19 cellular contexts compared by ENCODE assay signal in genomic region chr9:389758-390157, GRCh38.
DNase-seq lines count a peak whose midpoint lies in the region; ATAC-seq and TF ChIP-seq lines count a peak whose summit lies in the region.
"Had no signal": no experiment of that assay in that cellular context is flagged by ENCODE, and none has a peak within 500 bp of the region (broad histone marks: within the 10 kb centered on the region; RNA-seq: fewer than 3 reads in every experiment).

No MANE protein-coding gene starts in this region.

- no peaks in the 10 kb centered on the region for H3K36me3 Mint-ChIP-seq in Caco-2 (ENCODE audit: insufficient read depth, unreplicated experiment)

- TF ChIP-seq POLR2A in testis (IDR thresholded peaks at IDR 0.05) = no peak

- POLR2A ChIA-PET in Caco-2 (lab: Charles Lee) = no interaction called here

- peak overlapping the region; percentile 26; the same call in 1 of the 2 replicates for H2AFZ ChIP-seq in OCI-LY3 (ENCODE audit: low read depth, low read length)

- H3K36me3 ChIP-seq in Caco-2 (ENCODE audit: control insufficient read depth, insufficient read depth, low read length) = no peaks in the 10 kb centered on the region
- peaks cover 18% of the 10 kb centered on the region for H3K36me3 ChIP-seq in OCI-LY3 (replicated peaks; ENCODE audit: low read depth, low read length)
- no peaks in the 10 kb centered on the region for H3K36me3 ChIP-seq in testis (ENCODE audit: low read depth, missing control alignments)
- H3K36me3 ChIP-seq: SJSA1 had no signal

- H3K9me3 ChIP-seq in Caco-2 (no peaks in the 10 kb centered on the region), OCI-LY3 (ENCODE audit: insufficient read depth, low read length) (no peaks in the 10 kb centered on the region), testis (no peaks in the 10 kb centered on the region)
- H3K9me3 ChIP-seq: BLaER1, SJSA1 had no signal

- no TSS peak for BruUV-seq in Caco-2 (replicated peaks; lab: Mats Ljungman, UMichigan)

- no peaks in the 10 kb centered on the region for H3K9me3 Mint-ChIP-seq in Caco-2 (ENCODE audit: unreplicated experiment)
- H3K9me3 Mint-ChIP-seq: H9, HFFc6 had no signal

- CTCF ChIA-PET in Caco-2 (lab: Charles Lee) = interaction anchor here (0.7 kb wide), 2 partner anchors 195 to 224 kb away, joined by 3 read pairs; no protein-coding TSS in a partner anchor

- H3K4me1 ChIP-seq in Caco-2 (peaks cover 20% of the 10 kb centered on the region), OCI-LY3 (ENCODE audit: low read length) (peaks cover 28% of the 10 kb centered on the region), testis (peaks cover 7% of the 10 kb centered on the region)
- H3K4me1 ChIP-seq: BLaER1, SJSA1 had no signal

- H3K27ac ChIP-seq in OCI-LY3 (ENCODE audit: low read length) = peak overlapping the region; percentile 44
- H3K27ac ChIP-seq in testis = no peak overlapping the region
- H3K27ac ChIP-seq: BLaER1, SJSA1 had no signal

- peak overlapping the region; percentile 81 for H3K4me2 ChIP-seq in OCI-LY3 (ENCODE audit: low read length)
- H3K4me2 ChIP-seq: BLaER1 had no signal

- no peaks in the 10 kb centered on the region for H3K4me1 Mint-ChIP-seq in Caco-2 (ENCODE audit: low read depth, unreplicated experiment)

- peak overlapping the region; percentile 20; the same call in 1 of the 2 replicates for H3K9ac ChIP-seq in OCI-LY3 (ENCODE audit: low read length)
- H3K9ac ChIP-seq: BLaER1 had no signal

- no peaks in the 10 kb centered on the region for H3K27me3 Mint-ChIP-seq in Caco-2 (ENCODE audit: insufficient read depth, unreplicated experiment)
- H3K27me3 Mint-ChIP-seq: CD4-positive, alpha-beta memory T cell had no signal

- no peak overlapping the region for H3K27ac Mint-ChIP-seq in Caco-2 (ENCODE audit: unreplicated experiment)
- H3K27ac Mint-ChIP-seq: HFFc6 had no signal

- H3K79me2 ChIP-seq in OCI-LY3 (ENCODE audit: low read length) = no peaks in the 10 kb centered on the region

- WGBS in testis, 2 donors = 82 to 87% methylated on average over 7 of the region's 7 CpGs

- ATAC-seq in HG03354 (IDR thresholded peaks at IDR 0.05; ENCODE audit: poor library complexity, severe bottlenecking, unreplicated experiment) (no peak), GM21723 (IDR thresholded peaks at IDR 0.05; ENCODE audit: unreplicated experiment) (no peak)
- ATAC-seq: K562, Right ventricle myocardium inferior had no signal

- intact Hi-C loops in Caco-2 (cut with micrococcal nuclease; ENCODE audit: unreplicated experiment) (loop anchor here (5.0 to 10.0 kb wide), 4 partner anchors 83 to 615 kb away; partner anchors contain the start of gene KANK1), testis (cut with DNase I; ENCODE audit: low total_unique reads) (no loop called here)

- no peaks in the 10 kb centered on the region for H4K20me1 ChIP-seq in OCI-LY3 (ENCODE audit: insufficient read depth, low read length)
- H4K20me1 ChIP-seq: BLaER1 had no signal

- TF ChIP-seq CTCF in Caco-2 (IDR thresholded peaks at IDR 0.05; ENCODE audit: insufficient read depth in 1 of 2, low read depth in 1 of 2, low read length in 1 of 2, severe bottlenecking in 1 of 2, unreplicated experiment in 1 of 2) (no peak), OCI-LY3 (IDR thresholded peaks at IDR 0.05; ENCODE audit: low read depth, low read length) (no peak), testis (IDR thresholded peaks at IDR 0.05) (no peak)

- H3K27me3 ChIP-seq in Caco-2 (replicated peaks; ENCODE audit: control insufficient read depth, insufficient read depth, low read length) (no peaks in the 10 kb centered on the region), OCI-LY3 (ENCODE audit: low read depth, low read length) (no peaks in the 10 kb centered on the region), testis (no peaks in the 10 kb centered on the region)
- H3K27me3 ChIP-seq: BLaER1, SJSA1 had no signal

- H3K4me3 Mint-ChIP-seq in Caco-2 (ENCODE audit: unreplicated experiment) = no peak overlapping the region
- H3K4me3 Mint-ChIP-seq: CD4-positive, alpha-beta memory T cell; H9; HFFc6 had no signal

- DNase-seq in Caco-2 = peak; percentile 37 to 41
- peak; percentile 26 for DNase-seq in left kidney (ENCODE audit: low read depth, low spot score)
- DNase-seq in testis = peak; percentile 64
- DNase-seq in activated effector memory CD4-positive, alpha-beta T cell treated with anti-CD3 and anti-CD28 coated beads, Interleukin-2, amount 50 U/mL, for 16 hours = no peak
- DNase-seq: CD4-positive, alpha-beta memory T cell; GDM1; H9; HFFc6; NCI-H1105 treated with DMSO at 0.1 percent for 48 hours; NCI-H1694 treated with DMSO at 0.1 percent for 48 hours; NCI-H446 treated with DMSO at 0.1 percent for 48 hours; NCI-H526 treated with DMSO at 0.1 percent for 48 hours had no signal

- H3K4me3 ChIP-seq in Caco-2 (ENCODE audit: low read depth, low read length) (no peak overlapping the region), OCI-LY3 (ENCODE audit: low read length) (peak overlapping the region; percentile 47; the same call in 1 of the 2 replicates), testis (no peak overlapping the region)
- H3K4me3 ChIP-seq: BLaER1, K562, SJSA1 had no signal
